Comparison of ENCODE assay signal across 8 cellular contexts in the genomic region with DNA sequence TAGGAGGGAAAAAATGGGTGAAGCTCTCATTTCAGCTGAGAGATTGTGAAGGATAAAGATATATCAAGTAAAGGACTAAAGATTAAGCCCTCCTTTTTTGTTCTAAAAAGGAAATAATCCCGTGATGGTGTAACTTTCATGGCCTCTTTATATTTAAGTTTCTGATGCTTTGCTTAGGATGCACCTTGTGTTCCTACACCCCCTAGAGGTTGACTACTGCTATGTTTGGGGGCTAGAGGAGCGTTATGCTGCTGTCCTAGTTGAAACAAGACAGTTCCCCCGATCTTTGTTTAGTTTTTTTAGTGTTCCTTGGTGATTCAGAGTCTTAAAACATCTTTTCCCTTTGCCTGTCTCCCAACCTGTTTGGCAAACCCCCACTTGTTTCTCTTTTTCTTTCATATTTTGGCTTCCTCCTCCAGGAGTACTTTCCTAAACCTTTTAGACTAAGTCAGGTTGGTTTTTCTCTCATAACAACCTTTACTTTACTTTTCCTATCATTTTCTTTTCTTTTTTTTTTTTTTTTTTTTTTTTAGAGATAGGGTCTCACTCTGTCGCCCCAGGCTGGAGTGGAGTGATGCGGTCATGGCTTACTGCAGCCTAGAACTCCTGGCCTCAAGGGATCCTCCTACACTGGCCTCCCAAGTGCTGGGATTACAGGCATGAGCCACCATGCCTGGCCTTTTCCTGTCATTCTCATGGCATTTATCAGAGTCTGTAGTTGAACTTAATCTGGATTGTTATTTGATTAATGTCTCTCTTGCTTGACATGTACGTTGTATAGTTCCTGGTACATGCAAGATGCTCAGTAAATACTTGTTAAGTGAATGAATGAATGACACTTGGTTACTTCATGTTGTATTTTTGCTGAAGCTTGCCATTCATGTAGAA. TPM values are rescaled to one million over a fixed set of nuclear protein-coding genes. Genes with fewer than 3 reads are reported as not detected.
DNase-seq lines count a peak whose midpoint lies in the region; TF ChIP-seq lines count a peak whose summit lies in the region.

No MANE protein-coding gene starts in this region.

- peak overlapping the region; percentile 84 for H3K4me3 ChIP-seq in HAP-1
- H3K4me3 ChIP-seq in smooth muscle cell = peak overlapping the region; percentile 97

- H3K36me3 ChIP-seq in HAP-1 (replicated peaks) (peaks cover 61% of the 10 kb centered on the region), smooth muscle cell (ENCODE audit: low read depth) (peaks cover 6% of the 10 kb centered on the region)

- peak overlapping the region; percentile 13 for H3K9ac ChIP-seq in smooth muscle cell (ENCODE audit: low read depth)

- peak; percentile 28 to 32 for DNase-seq in NCI-H2081 (lab: John Stamatoyannopoulos, UW)
- DNase-seq in NCI-H2081 treated with DMSO at 0.1 percent for 48 hours (lab: John Stamatoyannopoulos, UW) = no peak
- DNase-seq in HAP-1 (ENCODE audit: low spot score in 2 of 2) = peak; percentile 56 to 73
- DNase-seq in NCI-H526 treated with DMSO at 0.1 percent for 48 hours (lab: John Stamatoyannopoulos, UW) = peak; percentile 57
- DNase-seq in activated T-helper 1 cell treated with Interleukin-2 at 50 U/mL for 16 hours (ENCODE audit: low read depth) = peak; percentile 4
- peak; percentile 50 for DNase-seq in glomerular visceral epithelial cell (ENCODE audit: extremely low spot score)
- no peak for DNase-seq in smooth muscle cell (lab: John Stamatoyannopoulos, UW; ENCODE audit: unreplicated experiment)
- DNase-seq in amniotic stem cell (lab: John Stamatoyannopoulos, UW) = no peak

- peaks cover 6% of the 10 kb centered on the region for H3F3A ChIP-seq in smooth muscle cell (ENCODE audit: low read depth)

- TF ChIP-seq CTCF in smooth muscle cell (IDR thresholded peaks at IDR 0.05; ENCODE audit: borderline replicate concordance, insufficient read depth, poor library complexity, severe bottlenecking) = peak; percentile 40

- H3K9me3 ChIP-seq in HAP-1 = no peaks in the 10 kb centered on the region
- no peaks in the 10 kb centered on the region for H3K9me3 ChIP-seq in smooth muscle cell (replicated peaks; ENCODE audit: low read depth)

- H4K20me1 ChIP-seq in smooth muscle cell (ENCODE audit: low read depth) = peaks cover 72% of the 10 kb centered on the region

- peaks cover 78% of the 10 kb centered on the region for H3K79me2 ChIP-seq in smooth muscle cell (ENCODE audit: low read depth)

- 66% methylated on average over 6 of the region's 6 CpGs for WGBS in smooth muscle cell (ENCODE audit: low lambda C conversion rate)

- H3K4me1 ChIP-seq in HAP-1 = peaks cover 15% of the 10 kb centered on the region
- H3K4me1 ChIP-seq in smooth muscle cell (ENCODE audit: low read depth) = peaks cover 27% of the 10 kb centered on the region

- H3K27ac ChIP-seq in smooth muscle cell (ENCODE audit: low read depth) = peak overlapping the region; percentile 90

- H3K4me2 ChIP-seq in smooth muscle cell = peak overlapping the region; percentile 98

- in situ Hi-C loops in HAP-1 (cut with MboI; ENCODE audit: low sequenced_read_pairs) = no loop called here

- H2AFZ ChIP-seq in smooth muscle cell (ENCODE audit: low read depth) = no peak overlapping the region

- H3K27me3 ChIP-seq in HAP-1 (ENCODE audit: low read depth) (no peaks in the 10 kb centered on the region), smooth muscle cell (ENCODE audit: low read depth) (no peaks in the 10 kb centered on the region)

RNA-seq across cellular contexts. Expression of a gene that starts 2.8 kb away (rescaled TPM):
- 129 and 139 TPM in 2 replicates for total RNA-seq in smooth muscle cell
- polyA plus RNA-seq in smooth muscle cell = 66.7 and 77.7 TPM in 2 replicates

RNA-seq across cellular contexts. Expression of a gene that starts 26.8 kb away (rescaled TPM):
- 6.0 and 14.5 TPM in 2 replicates for total RNA-seq in smooth muscle cell
- polyA plus RNA-seq in smooth muscle cell = 4.3 and 4.4 TPM in 2 replicates

RNA-seq across cellular contexts. Expression of a gene that starts 50.6 kb away (rescaled TPM):
- total RNA-seq in smooth muscle cell = 9.5 and 13.8 TPM in 2 replicates
- 13.1 and 16.0 TPM in 2 replicates for polyA plus RNA-seq in smooth muscle cell

Comparison
In these comparisons a context has a peak if more than half of its experiments do, and no peak if none do; other contexts are left out.
1. DNase-seq: peak in NCI-H2081 (2 of 2), HAP-1 (2 of 2), NCI-H526 treated with DMSO at 0.1 percent for 48 hours (single experiment), activated T-helper 1 cell treated with Interleukin-2 at 50 U/mL for 16 hours (single experiment) and glomerular visceral epithelial cell (single experiment); none in NCI-H2081 treated with DMSO at 0.1 percent for 48 hours (single experiment), smooth muscle cell (single experiment) and amniotic stem cell (single experiment).